ENCODE assay signal across 23 cellular contexts in genomic region chr11:69304258-69304657, GRCh38. TPM values are rescaled to one million over a fixed set of nuclear protein-coding genes. Genes with fewer than 3 reads are reported as not detected.
"Had no signal": no experiment of that assay in that cellular context is flagged by ENCODE, and none has a peak within 500 bp of the region (broad histone marks: within the 10 kb centered on the region; RNA-seq: fewer than 3 reads in every experiment).

No MANE protein-coding gene starts in this region.

- H3K36me3 ChIP-seq: lower lobe of right lung, ovary, spleen, suprapubic skin, transverse colon, upper lobe of right lung, uterus had no signal

- H3K4me3 Mint-ChIP-seq: natural killer cell; stimulated activated naive CD8-positive, alpha-beta T cell treated with anti-CD3 and anti-CD28 coated beads, Interleukin-15, amount 100 ng/mL, for 72 hours had no signal

- ATAC-seq: left ventricle myocardium superior; lower lobe of right lung; natural killer cell; psoas muscle; right cardiac atrium; stimulated activated naive CD8-positive, alpha-beta T cell treated with anti-CD3 and anti-CD28 coated beads, Interleukin-15, amount 100 ng/mL, for 72 hours; upper lobe of right lung had no signal

- H3K27ac ChIP-seq: dorsolateral prefrontal cortex, lower lobe of right lung, ovary, psoas muscle, skin epidermis, spleen, suprapubic skin, transverse colon, upper lobe of right lung, uterus had no signal

- H3K4me1 ChIP-seq: uterus had no signal

- H3K9me3 ChIP-seq: lower lobe of right lung, ovary, psoas muscle, spleen, suprapubic skin, transverse colon, upper lobe of right lung, uterus had no signal

- DNase-seq: dorsolateral prefrontal cortex; effector CD4-positive, alpha-beta T cell; left ventricle myocardium superior; lower lobe of right lung; natural killer cell; occipital lobe; ovary; posterior cingulate gyrus; psoas muscle; right cardiac atrium; spleen; stimulated activated CD4-positive, alpha-beta T cell treated with anti-CD3 and anti-CD28 coated beads, Interleukin-2, amount 100 ng/mL, for 48 hours; stimulated activated CD8-positive, alpha-beta memory T cell treated with anti-CD3 and anti-CD28 coated beads, Interleukin-4, amount 100 ng/mL, for 48 hours; stimulated activated naive CD4-positive, alpha-beta T cell; stimulated activated naive CD8-positive, alpha-beta T cell treated with anti-CD3 and anti-CD28 coated beads, Interleukin-15, amount 100 ng/mL, for 72 hours; transverse colon; upper lobe of right lung; uterus had no signal

- FAIRE-seq: frontal cortex, keratinocyte had no signal

- H3K27me3 ChIP-seq: ovary, spleen, suprapubic skin, transverse colon, upper lobe of right lung, uterus had no signal

- H3K9me3 Mint-ChIP-seq: natural killer cell; stimulated activated naive CD8-positive, alpha-beta T cell treated with anti-CD3 and anti-CD28 coated beads, Interleukin-15, amount 100 ng/mL, for 72 hours had no signal

- H3K27ac Mint-ChIP-seq: natural killer cell; stimulated activated naive CD8-positive, alpha-beta T cell treated with anti-CD3 and anti-CD28 coated beads, Interleukin-15, amount 100 ng/mL, for 72 hours had no signal

- H3K4me3 ChIP-seq: dorsolateral prefrontal cortex, lower lobe of right lung, ovary, psoas muscle, skin epidermis, spleen, suprapubic skin, transverse colon, upper lobe of right lung, uterus had no signal

RNA-seq across cellular contexts. Expression of gene MYEOV, which starts 10.3 kb away (rescaled TPM):
- total RNA-seq: frontal cortex, left ventricle myocardium superior, occipital lobe had no signal
- polyA plus RNA-seq: neural cell, right cardiac atrium had no signal
